ENCODE assay signal across 9 cellular contexts in the genomic region with DNA sequence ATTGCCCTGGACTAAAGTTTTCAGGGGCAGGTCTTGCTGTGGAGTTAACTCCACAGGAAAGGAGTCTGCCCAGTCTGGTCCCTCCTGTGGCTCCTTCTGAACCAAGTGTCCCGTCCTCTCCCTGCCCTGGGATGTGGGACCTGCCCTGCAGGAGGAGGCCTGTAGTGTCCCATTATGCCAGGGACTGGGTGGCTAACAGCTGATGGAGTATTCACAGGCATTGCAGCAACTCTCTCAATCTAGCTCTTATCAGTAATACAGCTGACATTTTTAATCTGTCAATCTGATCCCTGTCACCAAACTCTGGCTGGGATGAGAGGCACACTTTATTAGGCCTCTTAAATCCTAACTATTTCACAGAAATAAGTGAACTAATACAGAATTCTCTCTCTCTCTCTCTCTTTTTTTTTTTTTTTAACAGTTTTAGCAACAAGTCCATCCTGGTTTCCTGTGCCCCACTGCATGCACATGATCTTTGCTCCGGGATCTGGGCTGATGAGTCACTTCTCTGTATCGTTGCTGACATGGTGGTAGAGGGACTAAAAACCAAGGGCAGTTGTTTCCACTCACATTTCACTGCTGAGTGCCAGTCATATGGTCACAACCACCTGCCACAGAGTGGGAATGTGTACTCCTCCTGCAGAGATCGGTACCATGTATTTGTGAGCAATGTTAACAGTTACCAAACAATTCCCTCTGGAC. TPM values are rescaled to one million over a fixed set of nuclear protein-coding genes. Genes with fewer than 3 reads are reported as not detected.
DNase-seq lines count a peak whose midpoint lies in the region; ATAC-seq, FAIRE-seq and TF ChIP-seq lines count a peak whose summit lies in the region.
"Had no signal": no experiment of that assay in that cellular context is flagged by ENCODE, and none has a peak within 500 bp of the region (broad histone marks: within the 10 kb centered on the region; RNA-seq: fewer than 3 reads in every experiment).

No MANE protein-coding gene starts in this region.

- TF ChIP-seq CTCF in D721Med (IDR thresholded peaks at IDR 0.05; ENCODE audit: insufficient read depth, missing control alignments), result no peak

- H3K9ac ChIP-seq in skeletal muscle satellite cell (ENCODE audit: low read depth, low read length), result peak overlapping the region; percentile 2

- FAIRE-seq in D721Med (lab: Jason Lieb, UNC), result no peak

- H3K4me1 ChIP-seq in SJCRH30 (peaks cover 16% of the 10 kb centered on the region), skeletal muscle satellite cell (ENCODE audit: control insufficient read depth, insufficient read depth, low read length) (peaks cover 44% of the 10 kb centered on the region)

- no peak for ATAC-seq in HG02852 (IDR thresholded peaks at IDR 0.05; ENCODE audit: unreplicated experiment)

- H3K36me3 ChIP-seq in SJCRH30 (no peaks in the 10 kb centered on the region), skeletal muscle satellite cell (ENCODE audit: insufficient read depth, low read length) (no peaks in the 10 kb centered on the region)

- no peaks in the 10 kb centered on the region for H3K9me3 ChIP-seq in SJCRH30 (replicated peaks)
- H3K9me3 ChIP-seq in skeletal muscle satellite cell (replicated peaks; ENCODE audit: low read length), result no peaks in the 10 kb centered on the region

- H3K27me3 ChIP-seq in SJCRH30 (no peaks in the 10 kb centered on the region), skeletal muscle satellite cell (ENCODE audit: control insufficient read depth, insufficient read depth, low read length) (peaks cover 3% of the 10 kb centered on the region)

- H3K4me2 ChIP-seq in skeletal muscle satellite cell (ENCODE audit: low read length), result peak overlapping the region; percentile 0

- H3K4me3 ChIP-seq in SJCRH30, result no peak overlapping the region
- H3K4me3 ChIP-seq in skeletal muscle satellite cell (ENCODE audit: low read length), result no peak overlapping the region

- H3K27ac ChIP-seq in SJCRH30, result peak overlapping the region; percentile 43

- DNase-seq in H4 (ENCODE audit: low spot score) (peak; percentile 77), SJCRH30 (peak; percentile 49 to 69), fibroblast of peridontal ligament (ENCODE audit: extremely low read depth) (peak; percentile 79), D721Med (ENCODE audit: insufficient read length, low spot score) (no peak), NCI-H187 treated with DMSO at 0.1 percent for 48 hours (lab: John Stamatoyannopoulos, UW) (no peak)
- DNase-seq: activated CD8-positive, alpha-beta memory T cell treated with anti-CD3 and anti-CD28 coated beads, Interleukin-2, amount 50 U/mL, for 48 hours; glutamatergic neuron had no signal

RNA-seq across cellular contexts. Expression of a gene that starts 39.1 kb away (rescaled TPM):
- 0.06 and 1.2 TPM in 2 replicates for total RNA-seq in H4 (2014; rRNA removed; shearing (Covaris generic))
- 2.3 and 3.4 TPM in 2 replicates for total RNA-seq in SJCRH30 (2014; rRNA removed; shearing (Covaris generic))
- 7.9 and 12.9 TPM in 2 replicates for total RNA-seq in skeletal muscle satellite cell (2012; rRNA removed)

Comparison
In these comparisons a context has a peak if more than half of its experiments do, and no peak if none do; other contexts are left out.
1. DNase-seq: peak in H4 (single experiment), SJCRH30 (2 of 2) and fibroblast of peridontal ligament (single experiment); none in D721Med (single experiment) and NCI-H187 treated with DMSO at 0.1 percent for 48 hours (single experiment).